Comparison of ENCODE assay signal across 10 cellular contexts in the genomic region with DNA sequence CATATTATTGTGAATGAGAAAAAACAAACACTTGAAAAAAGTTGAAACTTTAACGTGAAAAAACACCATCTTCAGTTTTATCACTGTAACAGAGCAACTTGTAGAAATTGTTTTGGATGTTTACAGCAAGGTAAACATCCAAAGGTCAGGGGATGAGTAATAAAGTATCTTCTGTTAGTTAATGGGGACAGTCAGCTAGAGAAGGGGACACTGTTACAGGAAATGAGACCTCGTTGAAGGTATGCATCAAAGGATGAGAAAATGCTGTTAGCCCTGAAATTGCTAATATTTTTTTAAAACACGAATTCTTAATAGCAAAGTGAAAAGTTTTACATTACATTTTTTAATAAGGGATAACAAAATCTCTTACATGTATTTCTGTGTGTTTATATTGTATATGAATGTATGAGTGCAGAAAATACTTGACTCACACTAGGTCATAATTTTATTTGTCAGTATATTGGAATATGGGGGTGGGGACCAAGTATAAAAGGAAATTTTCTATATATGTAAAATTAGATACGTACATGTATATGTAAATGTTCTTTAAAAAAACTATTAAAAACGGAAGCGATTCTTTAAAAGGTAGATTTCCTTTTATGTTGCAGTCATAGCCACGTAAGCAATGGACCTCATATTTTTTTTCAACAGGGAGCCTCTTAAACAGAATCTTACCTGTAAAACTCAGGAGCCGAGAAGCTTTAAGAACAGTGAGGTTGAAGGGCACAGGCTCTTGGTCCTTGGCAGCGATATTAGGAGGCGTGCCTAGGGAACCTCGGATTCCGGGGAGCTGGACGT. TPM values are rescaled to one million over a fixed set of nuclear protein-coding genes. Genes with fewer than 3 reads are reported as not detected.
A peak's percentile ranks its signal among the peaks of the same experiment; 100 is the strongest.
DNase-seq lines count a peak whose midpoint lies in the region; ATAC-seq and TF ChIP-seq lines count a peak whose summit lies in the region.
"Had no signal": no experiment of that assay in that cellular context is flagged by ENCODE, and none has a peak within 500 bp of the region (broad histone marks: within the 10 kb centered on the region; RNA-seq: fewer than 3 reads in every experiment).

No MANE protein-coding gene starts in this region.

- H3K27ac Mint-ChIP-seq in activated CD8-positive, alpha-beta memory T cell treated with anti-CD3 and anti-CD28 coated beads, Interleukin-2, amount 10 ng/mL, durations not matched to agents 7 days and 5 days: peak overlapping the region; percentile 99
- H3K27ac Mint-ChIP-seq in activated T-cell treated with anti-CD3 and anti-CD28 coated beads, Interleukin-2, amount 50 U/mL, for 72 hours: peak overlapping the region; percentile 100

- TF ChIP-seq CTCF in neural cell (IDR thresholded peaks at IDR 0.05; ENCODE audit: poor library complexity, severe bottlenecking): no peak

- TF ChIP-seq EP300 in neural cell (conservative IDR thresholded peaks at IDR 0.05; ENCODE audit: poor library complexity, severe bottlenecking): no peak

- no peaks in the 10 kb centered on the region for H3K9me3 ChIP-seq in neural cell (ENCODE audit: low read length)

- H3K27ac ChIP-seq in neural cell (ENCODE audit: low read length): peak overlapping the region; percentile 51

- peaks cover 5% of the 10 kb centered on the region for H3K79me2 ChIP-seq in neural cell (replicated peaks; ENCODE audit: insufficient read depth, low read length)

- no peaks in the 10 kb centered on the region for H3K27me3 Mint-ChIP-seq in activated CD8-positive, alpha-beta memory T cell treated with anti-CD3 and anti-CD28 coated beads, Interleukin-2, amount 10 ng/mL, durations not matched to agents 7 days and 5 days
- H3K27me3 Mint-ChIP-seq in activated T-cell treated with anti-CD3 and anti-CD28 coated beads, Interleukin-2, amount 50 U/mL, for 72 hours (ENCODE audit: low read depth): no peaks in the 10 kb centered on the region

- H3K36me3 ChIP-seq in neural cell (ENCODE audit: insufficient read depth, low read length): no peaks in the 10 kb centered on the region
- no peaks in the 10 kb centered on the region; the same call in none of the 2 replicates for H3K36me3 ChIP-seq in H7 (replicated peaks; ENCODE audit: control insufficient read depth, insufficient read depth, low read length)

- peaks cover 5% of the 10 kb centered on the region for H3F3A ChIP-seq in neural cell (ENCODE audit: insufficient read depth, low read length, poor library complexity, severe bottlenecking)

- no peaks in the 10 kb centered on the region for H3K27me3 ChIP-seq in neural cell (ENCODE audit: insufficient read depth, low read depth, low read length)
- H3K27me3 ChIP-seq in H7 (ENCODE audit: control insufficient read depth, insufficient read depth, low read length): no peaks in the 10 kb centered on the region; the same call in 1 of the 2 replicates

- H3K36me3 Mint-ChIP-seq in activated CD8-positive, alpha-beta memory T cell treated with anti-CD3 and anti-CD28 coated beads, Interleukin-2, amount 10 ng/mL, durations not matched to agents 7 days and 5 days: peaks cover 47% of the 10 kb centered on the region
- H3K36me3 Mint-ChIP-seq in activated T-cell treated with anti-CD3 and anti-CD28 coated beads, Interleukin-2, amount 50 U/mL, for 72 hours (ENCODE audit: insufficient read depth in 2 of 2): peaks cover 1 to 29% of the 10 kb centered on the region in 2 donors

- no peak for TF ChIP-seq RAD21 in neural cell (conservative IDR thresholded peaks at IDR 0.05)

- H3K4me3 Mint-ChIP-seq in activated CD8-positive, alpha-beta memory T cell treated with anti-CD3 and anti-CD28 coated beads, Interleukin-2, amount 10 ng/mL, durations not matched to agents 7 days and 5 days: peak overlapping the region; percentile 86
- H3K4me3 Mint-ChIP-seq in activated T-cell treated with anti-CD3 and anti-CD28 coated beads, Interleukin-2, amount 50 U/mL, for 72 hours: peak overlapping the region; percentile 92 to 98

- no peak for ATAC-seq in activated CD8-positive, alpha-beta memory T cell treated with anti-CD3 and anti-CD28 coated beads, Interleukin-2, amount 10 ng/mL, durations not matched to agents 7 days and 5 days
- ATAC-seq in HG03378 (IDR thresholded peaks at IDR 0.05; ENCODE audit: unreplicated experiment) (peak; percentile 17), GM18505 (IDR thresholded peaks at IDR 0.05; ENCODE audit: unreplicated experiment) (no peak)
- no peak for ATAC-seq in activated T-cell treated with anti-CD3 and anti-CD28 coated beads, Interleukin-2, amount 50 U/mL, for 72 hours (replicated peaks in 1 of 2)

- no peaks in the 10 kb centered on the region for H3K9me2 ChIP-seq in neural cell (ENCODE audit: insufficient read depth, low read length)

- TF ChIP-seq POLR2A in GM18505 (IDR thresholded peaks at IDR 0.05; ENCODE audit: borderline replicate concordance, extremely low read depth, insufficient read depth, insufficient read length): no peak

- peak overlapping the region; percentile 44 for H3K4me3 ChIP-seq in neural cell (ENCODE audit: low read length)
- H3K4me3 ChIP-seq in H7 (ENCODE audit: insufficient read depth, low read depth, low read length): no peak overlapping the region

- H2AFZ ChIP-seq in neural cell (ENCODE audit: low read depth, low read length): no peak overlapping the region

- H3K4me2 ChIP-seq in neural cell (ENCODE audit: low read length): peak overlapping the region; percentile 38

- CTCF ChIA-PET in activated CD8-positive, alpha-beta memory T cell treated with anti-CD3 and anti-CD28 coated beads, Interleukin-2, amount 10 ng/mL, durations not matched to agents 7 days and 5 days (lab: Charles Lee): interaction anchor here (0.8 to 2.5 kb wide), 5 partner anchors 24 to 40 kb away, joined by 3 to 8 read pairs (median 4); a partner anchor contains a TSS

- DNase-seq in activated CD8-positive, alpha-beta memory T cell treated with anti-CD3 and anti-CD28 coated beads, Interleukin-2, amount 10 ng/mL, durations not matched to agents 7 days and 5 days: no peak
- DNase-seq in activated CD8-positive, alpha-beta memory T cell treated with anti-CD3 and anti-CD28 coated beads, Interleukin-2, amount 50 U/mL, for 48 hours: no peak
- no peak for DNase-seq in activated T-cell treated with anti-CD3 and anti-CD28 coated beads, Interleukin-2, amount 50 U/mL, for 72 hours
- DNase-seq in H7 (no peak), NCI-H748 (lab: John Stamatoyannopoulos, UW; ENCODE audit: unreplicated experiment) (no peak)
- DNase-seq: activated CD4-positive, alpha-beta T cell treated with anti-CD3 and anti-CD28 coated beads, Interleukin-2, amount 50 U/mL, for 1 hour; SIG-M5 had no signal

- peaks cover 49% of the 10 kb centered on the region for H3K4me1 Mint-ChIP-seq in activated CD8-positive, alpha-beta memory T cell treated with anti-CD3 and anti-CD28 coated beads, Interleukin-2, amount 10 ng/mL, durations not matched to agents 7 days and 5 days
- peaks cover 74% of the 10 kb centered on the region for H3K4me1 Mint-ChIP-seq in activated T-cell treated with anti-CD3 and anti-CD28 coated beads, Interleukin-2, amount 50 U/mL, for 72 hours (ENCODE audit: low read depth)

- H3K9ac ChIP-seq in neural cell (ENCODE audit: low read length): no peak overlapping the region

- peaks cover 2% of the 10 kb centered on the region for H3K9me3 Mint-ChIP-seq in activated CD8-positive, alpha-beta memory T cell treated with anti-CD3 and anti-CD28 coated beads, Interleukin-2, amount 10 ng/mL, durations not matched to agents 7 days and 5 days (ENCODE audit: low read depth)
- H3K9me3 Mint-ChIP-seq in activated T-cell treated with anti-CD3 and anti-CD28 coated beads, Interleukin-2, amount 50 U/mL, for 72 hours: no peaks in the 10 kb centered on the region

- H4K20me1 ChIP-seq in neural cell (ENCODE audit: insufficient read depth): no peaks in the 10 kb centered on the region

TF ChIP-seq in neural cell, 6 proteins besides CTCF, POLR2A, EP300 and RAD21:
- TF ChIP-seq TAF1 (IDR thresholded peaks at IDR 0.05; ENCODE audit: low read depth) (no peak), POLR2AphosphoS5 (IDR thresholded peaks at IDR 0.05) (no peak)

RNA-seq across cellular contexts. Expression of a gene that starts 3.1 kb away (rescaled TPM):
- 10 to 100 TPM; 29.8 to 32.2 TPM for total RNA-seq in activated CD8-positive, alpha-beta memory T cell treated with anti-CD3 and anti-CD28 coated beads, Interleukin-2, amount 10 ng/mL, durations not matched to agents 7 days and 5 days
- total RNA-seq in activated T-cell treated with anti-CD3 and anti-CD28 coated beads, Interleukin-2, amount 50 U/mL, for 72 hours: 10 to 100 TPM; 47.2 to 49.4 TPM
- polyA plus RNA-seq in neural cell: 5.4 and 14.1 TPM in 2 replicates
- 66.0 and 78.1 TPM in 2 replicates for polyA minus RNA-seq in neural cell
- 6.9 and 8.7 TPM in 2 replicates for total RNA-seq in H7 (2014; rRNA removed; shearing (Covaris generic))

RNA-seq across cellular contexts. Expression of a gene that starts 39.3 kb away (rescaled TPM):
- 1 to 10 TPM; 4.5 to 5.8 TPM for total RNA-seq in activated CD8-positive, alpha-beta memory T cell treated with anti-CD3 and anti-CD28 coated beads, Interleukin-2, amount 10 ng/mL, durations not matched to agents 7 days and 5 days
- 1 to 10 TPM; 2.8 to 4.6 TPM for total RNA-seq in activated T-cell treated with anti-CD3 and anti-CD28 coated beads, Interleukin-2, amount 50 U/mL, for 72 hours
- 7.2 and 7.4 TPM in 2 replicates for polyA plus RNA-seq in neural cell
- 23.6 and 29.6 TPM in 2 replicates for polyA minus RNA-seq in neural cell
- total RNA-seq in H7 (2014; rRNA removed; shearing (Covaris generic)): 15.2 and 17.1 TPM in 2 replicates
